11 cellular contexts compared by ENCODE assay signal in genomic region chr2:171553858-171554257, GRCh38. TPM values are rescaled to one million over a fixed set of nuclear protein-coding genes. Genes with fewer than 3 reads are reported as not detected.
A peak's percentile ranks its signal among the peaks of the same experiment; 100 is the strongest.
DNase-seq lines count a peak whose midpoint lies in the region; ATAC-seq and TF ChIP-seq lines count a peak whose summit lies in the region.
"Had no signal": no experiment of that assay in that cellular context is flagged by ENCODE, and none has a peak within 500 bp of the region (broad histone marks: within the 10 kb centered on the region; RNA-seq: fewer than 3 reads in every experiment).

No MANE protein-coding gene starts in this region.

- no peak for TF ChIP-seq CTCF in testis (IDR thresholded peaks at IDR 0.05)
- TF ChIP-seq CTCF in psoas muscle (IDR thresholded peaks at IDR 0.05) = no peak

- H3K27ac ChIP-seq in testis (no peak overlapping the region), psoas muscle (no peak overlapping the region)
- H3K27ac ChIP-seq: neutrophil had no signal

- no peak overlapping the region for H3K4me3 Mint-ChIP-seq in effector memory CD8-positive, alpha-beta T cell
- H3K4me3 Mint-ChIP-seq in activated T-helper 2 cell treated with anti-CD3 and anti-CD28 coated beads, Interferon-gamma antibody, Interleukin-2, Interleukin-4, amounts not matched to agents 10 μg/mL and 5 μg/mL and 100 μg/mL, durations not matched to agents 14 hours and 24 hours and 36 hours (ENCODE audit: low read depth) = no peak overlapping the region
- H3K4me3 Mint-ChIP-seq: activated naive CD8-positive, alpha-beta T cell had no signal

- H3K36me3 Mint-ChIP-seq in effector memory CD8-positive, alpha-beta T cell (ENCODE audit: insufficient read depth) = no peaks in the 10 kb centered on the region
- no peaks in the 10 kb centered on the region for H3K36me3 Mint-ChIP-seq in activated T-helper 2 cell treated with anti-CD3 and anti-CD28 coated beads, Interferon-gamma antibody, Interleukin-2, Interleukin-4, amounts not matched to agents 10 μg/mL and 5 μg/mL and 100 μg/mL, durations not matched to agents 14 hours and 24 hours and 36 hours (ENCODE audit: low read depth)

- TF ChIP-seq POLR2A in testis (IDR thresholded peaks at IDR 0.05) = no peak

- DNase-seq in HT-29 (ENCODE audit: low spot score) (peak; percentile 73), NCI-H748 treated with DMSO at 0.1 percent for 48 hours (lab: John Stamatoyannopoulos, UW) (peak; percentile 94), testis (peak; percentile 58), psoas muscle (no peak)
- DNase-seq in effector memory CD8-positive, alpha-beta T cell = no peak
- no peak for DNase-seq in activated T-helper 2 cell treated with anti-CD3 and anti-CD28 coated beads, Interferon-gamma antibody, Interleukin-2, Interleukin-4, amounts not matched to agents 10 μg/mL and 5 μg/mL and 100 μg/mL, durations not matched to agents 14 hours and 24 hours and 36 hours (ENCODE audit: low spot score)
- DNase-seq: activated CD4-positive, CD25-positive, alpha-beta regulatory T cell treated with anti-CD3 and anti-CD28 coated beads, Interleukin-2, amount 50 U/mL, for 72 hours had no signal

- peaks cover 6 to 18% of the 10 kb centered on the region in 2 donors for H3K27me3 Mint-ChIP-seq in effector memory CD8-positive, alpha-beta T cell
- peaks cover 21% of the 10 kb centered on the region for H3K27me3 Mint-ChIP-seq in activated T-helper 2 cell treated with anti-CD3 and anti-CD28 coated beads, Interferon-gamma antibody, Interleukin-2, Interleukin-4, amounts not matched to agents 10 μg/mL and 5 μg/mL and 100 μg/mL, durations not matched to agents 14 hours and 24 hours and 36 hours (ENCODE audit: low read depth)

- H3K4me3 ChIP-seq in testis (no peak overlapping the region), psoas muscle (no peak overlapping the region)

- no peaks in the 10 kb centered on the region for H3K27me3 ChIP-seq in testis
- no peaks in the 10 kb centered on the region for H3K27me3 ChIP-seq in psoas muscle (ENCODE audit: insufficient read depth in 3 of 3, low read length in 2 of 3)
- H3K27me3 ChIP-seq: neutrophil had no signal

- H3K4me1 Mint-ChIP-seq in effector memory CD8-positive, alpha-beta T cell (ENCODE audit: low read depth in 2 of 2) = no peaks in the 10 kb centered on the region
- peaks cover 2% of the 10 kb centered on the region for H3K4me1 Mint-ChIP-seq in activated T-helper 2 cell treated with anti-CD3 and anti-CD28 coated beads, Interferon-gamma antibody, Interleukin-2, Interleukin-4, amounts not matched to agents 10 μg/mL and 5 μg/mL and 100 μg/mL, durations not matched to agents 14 hours and 24 hours and 36 hours (ENCODE audit: low read depth)
- H3K4me1 Mint-ChIP-seq: immature natural killer cell had no signal

- peak; percentile 78 for ATAC-seq in effector memory CD8-positive, alpha-beta T cell (replicated peaks)
- ATAC-seq in HG03045 (IDR thresholded peaks at IDR 0.05; ENCODE audit: unreplicated experiment) (no peak), psoas muscle (no peak)

- no peaks in the 10 kb centered on the region for H3K9me3 Mint-ChIP-seq in effector memory CD8-positive, alpha-beta T cell
- no peaks in the 10 kb centered on the region for H3K9me3 Mint-ChIP-seq in activated T-helper 2 cell treated with anti-CD3 and anti-CD28 coated beads, Interferon-gamma antibody, Interleukin-2, Interleukin-4, amounts not matched to agents 10 μg/mL and 5 μg/mL and 100 μg/mL, durations not matched to agents 14 hours and 24 hours and 36 hours
- H3K9me3 Mint-ChIP-seq: immature natural killer cell had no signal

- WGBS in testis, 2 donors = 59 to 70% methylated on average over 8 of the region's 8 CpGs
- WGBS in psoas muscle, 3 donors = 88 to 91% (median 90%) methylated on average over 8 of the region's 8 CpGs

- H3K9me3 ChIP-seq in testis (no peaks in the 10 kb centered on the region), psoas muscle (no peaks in the 10 kb centered on the region)
- H3K9me3 ChIP-seq: neutrophil had no signal

- intact Hi-C loops in testis (cut with DNase I; ENCODE audit: low total_unique reads) (no loop called here), psoas muscle (cut with DNase I) (no loop called here)
- intact Hi-C loops in activated T-helper 2 cell treated with anti-CD3 and anti-CD28 coated beads, Interferon-gamma antibody, Interleukin-2, Interleukin-4, amounts not matched to agents 10 μg/mL and 5 μg/mL and 100 μg/mL, durations not matched to agents 14 hours and 24 hours and 36 hours (cut with micrococcal nuclease) = no loop called here

- H3K4me1 ChIP-seq in testis (no peaks in the 10 kb centered on the region), psoas muscle (no peaks in the 10 kb centered on the region)

- no peak overlapping the region for H3K27ac Mint-ChIP-seq in effector memory CD8-positive, alpha-beta T cell
- no peak overlapping the region for H3K27ac Mint-ChIP-seq in activated T-helper 2 cell treated with anti-CD3 and anti-CD28 coated beads, Interferon-gamma antibody, Interleukin-2, Interleukin-4, amounts not matched to agents 10 μg/mL and 5 μg/mL and 100 μg/mL, durations not matched to agents 14 hours and 24 hours and 36 hours
- H3K27ac Mint-ChIP-seq: activated naive CD8-positive, alpha-beta T cell had no signal

- H3K36me3 ChIP-seq in testis (ENCODE audit: low read depth, missing control alignments) (no peaks in the 10 kb centered on the region), psoas muscle (ENCODE audit: insufficient read depth in 1 of 2, low read depth in 1 of 2) (peaks cover 0 to 13% of the 10 kb centered on the region in 2 donors)

RNA-seq across cellular contexts. Expression of gene CYBRD1, which starts 31.6 kb away (rescaled TPM):
- 0.64 and 1.1 TPM in 2 replicates for total RNA-seq in HT-29 (2014; rRNA removed; shearing (Covaris generic))
- total RNA-seq in testis = 10 to 100 TPM; 53.1 to 53.5 TPM
- 60.1 TPM for polyA plus RNA-seq in testis (ENCODE audit: insufficient read depth, low read depth, low replicate concordance)
- total RNA-seq in activated T-helper 2 cell treated with anti-CD3 and anti-CD28 coated beads, Interferon-gamma antibody, Interleukin-2, Interleukin-4, amounts not matched to agents 10 μg/mL and 5 μg/mL and 100 μg/mL, durations not matched to agents 14 hours and 24 hours and 36 hours = 5.7 and 8.0 TPM in 2 replicates
- total RNA-seq in psoas muscle = 10 to 100 TPM; 15.2 to 47.3 (median 15.5) TPM
- 10 to 100 TPM; 12.3 to 14.6 (median 13.6) TPM for polyA plus RNA-seq in psoas muscle

Comparison
In these comparisons a context has a peak if more than half of its experiments do, and no peak if none do; other contexts are left out.
1. DNase-seq: peak in HT-29 (single experiment), NCI-H748 treated with DMSO at 0.1 percent for 48 hours (single experiment) and testis (single experiment); none in effector memory CD8-positive, alpha-beta T cell (0 of 3), activated T-helper 2 cell treated with anti-CD3 and anti-CD28 coated beads, Interferon-gamma antibody, Interleukin-2, Interleukin-4, amounts not matched to agents 10 μg/mL and 5 μg/mL and 100 μg/mL, durations not matched to agents 14 hours and 24 hours and 36 hours (single experiment) and psoas muscle (0 of 2).